In the genomic region with DNA sequence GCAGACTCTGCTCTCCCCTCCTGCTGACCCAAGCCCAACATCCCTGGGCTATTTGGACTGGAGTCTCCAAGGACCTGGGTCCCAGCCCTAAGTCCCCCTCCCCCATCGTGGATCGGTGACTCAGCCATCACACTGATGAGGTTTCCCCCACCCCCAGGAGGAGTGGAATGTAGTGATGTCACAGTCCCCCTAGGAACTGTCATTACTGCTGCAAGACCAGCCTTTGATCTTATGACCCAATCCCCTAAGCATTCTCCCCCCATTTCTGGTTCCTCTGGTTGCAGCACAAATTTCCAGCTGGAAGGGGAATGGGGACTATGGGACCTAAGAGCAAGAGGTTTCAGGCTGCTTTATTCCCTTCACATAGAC, we compare ENCODE assay signal across 16 cellular contexts.
DNase-seq lines count a peak whose midpoint lies in the region; ATAC-seq and TF ChIP-seq lines count a peak whose summit lies in the region.
"Had no signal": no experiment of that assay in that cellular context is flagged by ENCODE, and none has a peak within 500 bp of the region (broad histone marks: within the 10 kb centered on the region; RNA-seq: fewer than 3 reads in every experiment).

No MANE protein-coding gene starts in this region.

- no peak for TF ChIP-seq CTCF in astrocyte of the spinal cord (IDR thresholded peaks at IDR 0.05; ENCODE audit: low read depth, low read length)

- intact Hi-C loops in activated CD4-positive, alpha-beta memory T cell treated with anti-CD3 and anti-CD28 coated beads for 36 hours (cut with micrococcal nuclease) = no loop called here

- H3K36me3 Mint-ChIP-seq in activated CD4-positive, alpha-beta memory T cell treated with anti-CD3 and anti-CD28 coated beads for 36 hours = no peaks in the 10 kb centered on the region
- H3K36me3 Mint-ChIP-seq: CD4-positive, CD25-positive, alpha-beta regulatory T cell had no signal

- H3K9me3 Mint-ChIP-seq in activated CD4-positive, alpha-beta memory T cell treated with anti-CD3 and anti-CD28 coated beads for 36 hours = no peaks in the 10 kb centered on the region
- H3K9me3 Mint-ChIP-seq: CD4-positive, CD25-positive, alpha-beta regulatory T cell had no signal

- H3K4me1 Mint-ChIP-seq in activated CD4-positive, alpha-beta memory T cell treated with anti-CD3 and anti-CD28 coated beads for 36 hours (ENCODE audit: low read depth) = peaks cover 9% of the 10 kb centered on the region
- H3K4me1 Mint-ChIP-seq: CD4-positive, CD25-positive, alpha-beta regulatory T cell had no signal

- peaks cover 2% of the 10 kb centered on the region for H3K27me3 Mint-ChIP-seq in activated CD4-positive, alpha-beta memory T cell treated with anti-CD3 and anti-CD28 coated beads for 36 hours

- no peak for ATAC-seq in HG03442 (IDR thresholded peaks at IDR 0.05; ENCODE audit: unreplicated experiment)
- ATAC-seq: mucosa of descending colon, Right ventricle myocardium inferior had no signal

- POLR2A ChIA-PET in activated CD4-positive, alpha-beta memory T cell treated with anti-CD3 and anti-CD28 coated beads for 36 hours (lab: Charles Lee) = no interaction called here

- in situ Hi-C loops in astrocyte of the spinal cord (cut with HindIII; ENCODE audit: low sequenced_read_pairs) = no loop called here

- H3K4me3 Mint-ChIP-seq in activated CD4-positive, alpha-beta memory T cell treated with anti-CD3 and anti-CD28 coated beads for 36 hours = no peak overlapping the region
- H3K4me3 Mint-ChIP-seq: CD4-positive, CD25-positive, alpha-beta regulatory T cell had no signal

- H3K27ac Mint-ChIP-seq in activated CD4-positive, alpha-beta memory T cell treated with anti-CD3 and anti-CD28 coated beads for 36 hours = no peak overlapping the region

- H3K4me3 ChIP-seq in astrocyte of the spinal cord (ENCODE audit: low read depth, low read length) = no peak overlapping the region
- H3K4me3 ChIP-seq: colonic mucosa, mucosa of descending colon, right atrium auricular region, upper lobe of left lung had no signal

- CTCF ChIA-PET in activated CD4-positive, alpha-beta memory T cell treated with anti-CD3 and anti-CD28 coated beads for 36 hours (lab: Charles Lee) = interaction anchor here (1.1 to 1.3 kb wide), 2 partner anchors 36 to 90 kb away, joined by 4 to 5 read pairs; no protein-coding TSS in a partner anchor

- peak; percentile 11 for DNase-seq in AG08395 (ENCODE audit: low spot score)
- peak; percentile 51 for DNase-seq in HCEC 1CT
- peak; percentile 53 for DNase-seq in astrocyte of the spinal cord (ENCODE audit: low read depth, low spot score)
- peak; percentile 21 for DNase-seq in kidney glomerular epithelial cell (lab: John Stamatoyannopoulos, UW)
- DNase-seq in activated CD4-positive, alpha-beta memory T cell treated with anti-CD3 and anti-CD28 coated beads for 36 hours = no peak
- no peak for DNase-seq in RPMI8226
- no peak for DNase-seq in activated CD4-positive, alpha-beta T cell treated with anti-CD3 and anti-CD28 coated beads, Interleukin-2, amount 50 U/mL, for 48 hours
- DNase-seq: activated naive CD4-positive, alpha-beta T cell treated with anti-CD3 and anti-CD28 coated beads, Interleukin-2, amount 50 U/mL, for 16 hours; CD4-positive, CD25-positive, alpha-beta regulatory T cell; colonic mucosa; mucosa of descending colon; MV-4-11; upper lobe of left lung had no signal

Comparison
In these comparisons a context has a peak if more than half of its experiments do, and no peak if none do; other contexts are left out.
1. DNase-seq: peak in AG08395 (single experiment), HCEC 1CT (single experiment), astrocyte of the spinal cord (single experiment) and kidney glomerular epithelial cell (single experiment); none in activated CD4-positive, alpha-beta memory T cell treated with anti-CD3 and anti-CD28 coated beads for 36 hours (single experiment), RPMI8226 (single experiment) and activated CD4-positive, alpha-beta T cell treated with anti-CD3 and anti-CD28 coated beads, Interleukin-2, amount 50 U/mL, for 48 hours (0 of 2).